ENCODE assay signal across 8 cellular contexts in the genomic region with DNA sequence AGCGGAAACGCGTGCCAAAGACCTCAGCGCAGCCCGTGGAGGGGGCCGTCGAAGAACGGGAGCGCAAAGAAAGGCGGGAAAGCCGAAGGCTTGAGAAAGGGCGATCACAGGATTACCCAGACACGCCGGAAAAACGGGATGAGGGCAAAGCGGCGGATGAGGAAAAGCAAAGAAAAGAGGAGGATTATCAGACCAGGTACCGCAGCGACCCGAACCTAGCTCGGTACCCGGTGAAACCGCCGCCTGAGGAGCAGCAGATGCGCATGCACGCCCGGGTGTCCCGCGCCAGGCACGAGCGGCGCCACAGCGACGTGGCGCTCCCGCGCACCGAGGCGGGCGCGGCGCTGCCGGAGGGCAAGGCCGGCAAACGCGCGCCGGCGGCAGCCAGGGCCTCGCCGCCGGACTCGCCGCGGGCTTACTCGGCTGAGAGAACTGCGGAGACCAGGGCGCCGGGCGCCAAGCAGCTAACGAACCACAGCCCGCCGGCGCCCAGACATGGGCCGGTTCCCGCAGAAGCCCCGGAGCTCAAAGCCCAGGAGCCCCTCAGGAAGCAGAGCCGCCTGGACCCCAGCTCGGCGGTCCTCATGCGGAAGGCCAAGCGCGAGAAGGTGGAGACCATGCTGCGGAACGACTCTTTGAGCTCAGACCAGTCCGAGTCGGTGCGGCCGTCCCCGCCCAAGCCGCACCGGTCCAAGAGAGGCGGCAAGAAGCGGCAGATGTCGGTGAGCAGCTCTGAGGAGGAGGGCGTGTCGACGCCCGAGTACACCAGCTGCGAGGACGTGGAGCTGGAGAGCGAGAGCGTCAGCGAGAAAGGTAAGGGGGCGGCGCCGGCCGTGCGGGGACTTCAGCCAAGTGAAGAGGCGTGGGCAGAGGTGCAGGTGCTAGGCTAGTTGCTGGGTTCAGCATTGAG.
DNase-seq lines count a peak whose midpoint lies in the region; ATAC-seq and TF ChIP-seq lines count a peak whose summit lies in the region.

No MANE protein-coding gene starts in this region.

- peak; percentile 93 for ATAC-seq in GM18867 (IDR thresholded peaks at IDR 0.05; ENCODE audit: unreplicated experiment)
- peak; percentile 62 for ATAC-seq in HG03280 (IDR thresholded peaks at IDR 0.05; ENCODE audit: unreplicated experiment)

- no peak overlapping the region for H3K27ac ChIP-seq in SJSA1
- no peak overlapping the region for H3K27ac ChIP-seq in neuronal stem cell (replicated peaks; ENCODE audit: low read length)

- H3K4me1 ChIP-seq in SJSA1 (replicated peaks) (peaks cover 9% of the 10 kb centered on the region), neuronal stem cell (ENCODE audit: control insufficient read depth in 2 of 2, insufficient read depth in 1 of 2, low read depth in 1 of 2, low read length in 2 of 2) (peaks cover 2 to 5% of the 10 kb centered on the region in 2 donors)

- no peak overlapping the region for H2BK5ac ChIP-seq in neuronal stem cell (ENCODE audit: low read length)

- H3K27me3 ChIP-seq in SJSA1 (replicated peaks) (peaks cover 50% of the 10 kb centered on the region), neuronal stem cell (ENCODE audit: control insufficient read depth in 3 of 3, insufficient read depth in 3 of 3, low read depth in 1 of 3, low read length in 3 of 3) (peaks cover 2 to 57% (median 10%) of the 10 kb centered on the region in 3 experiments)

- H2BK12ac ChIP-seq in neuronal stem cell (ENCODE audit: low read length), result no peak overlapping the region

- no peak overlapping the region for H2BK120ac ChIP-seq in neuronal stem cell (ENCODE audit: low read depth, low read length)

- H3K36me3 ChIP-seq in SJSA1, result no peaks in the 10 kb centered on the region
- H3K36me3 ChIP-seq in neuronal stem cell (replicated peaks in 1 of 2; ENCODE audit: control insufficient read depth in 2 of 2, insufficient read depth in 2 of 2, low read length in 2 of 2), result no peaks in the 10 kb centered on the region

- H3K4me2 ChIP-seq in neuronal stem cell (ENCODE audit: insufficient read depth, low read length, poor library complexity, severe bottlenecking), result peak overlapping the region; percentile 79

- DNase-seq in AG20443 (ENCODE audit: low spot score) (peak; percentile 70), SJSA1 (ENCODE audit: low read depth in 1 of 2, low spot score in 2 of 2) (peak in 1 of 2 experiments; percentile 24), fibroblast of pulmonary artery (ENCODE audit: low read depth) (peak; percentile 15), neuronal stem cell (ENCODE audit: low spot score) (peak; percentile 58), GF-D8 (lab: John Stamatoyannopoulos, UW) (no peak), SHP77 treated with DMSO at 0.1 percent for 48 hours (lab: John Stamatoyannopoulos, UW) (no peak)

- no peak overlapping the region for H3K4ac ChIP-seq in neuronal stem cell (ENCODE audit: low read length)

- H3K14ac ChIP-seq in neuronal stem cell (ENCODE audit: low read length), result no peak overlapping the region

- H3K23ac ChIP-seq in neuronal stem cell (ENCODE audit: low read depth, low read length, poor library complexity), result no peak overlapping the region

- peak overlapping the region; percentile 80 for H3K18ac ChIP-seq in neuronal stem cell (ENCODE audit: low read length)

- no peak overlapping the region for H4K91ac ChIP-seq in neuronal stem cell (ENCODE audit: low read depth, low read length, poor library complexity)

- peaks cover 4% of the 10 kb centered on the region for H3K9me3 ChIP-seq in SJSA1 (replicated peaks)
- H3K9me3 ChIP-seq in neuronal stem cell (replicated peaks in 1 of 2; ENCODE audit: control insufficient read depth in 2 of 2, insufficient read depth in 1 of 2, low read depth in 1 of 2, low read length in 2 of 2), result peaks cover 0 to 8% of the 10 kb centered on the region in 2 donors

- no peak overlapping the region for H4K8ac ChIP-seq in neuronal stem cell (ENCODE audit: low read depth, low read length)

- H3K79me1 ChIP-seq in neuronal stem cell (ENCODE audit: low read depth, low read length), result no peaks in the 10 kb centered on the region

- no CpG with 5 or more reads among the region's 100 CpGs for WGBS in neuronal stem cell (ENCODE audit: extremely low coverage in 2 of 2, insufficient read length in 2 of 2, insufficient replicate concordance in 1 of 2), 2 donors

- peak overlapping the region; percentile 46 for H3K9ac ChIP-seq in neuronal stem cell (ENCODE audit: low read depth, low read length, poor library complexity)

- no peak overlapping the region for H2AK5ac ChIP-seq in neuronal stem cell (ENCODE audit: low read depth, low read length)

- H2BK15ac ChIP-seq in neuronal stem cell (ENCODE audit: low read length), result no peak overlapping the region

- peak overlapping the region; percentile 20 for H3K4me3 ChIP-seq in SJSA1
- H3K4me3 ChIP-seq in fibroblast of pulmonary artery (replicated peaks; ENCODE audit: low read depth, low read length), result peak overlapping the region; percentile 49
- peak overlapping the region; percentile 52 to 77 for H3K4me3 ChIP-seq in neuronal stem cell (ENCODE audit: low read length in 2 of 2)

- peak overlapping the region; percentile 98 for H2AFZ ChIP-seq in neuronal stem cell (ENCODE audit: low read length)

- no peak for TF ChIP-seq CTCF in fibroblast of pulmonary artery (IDR thresholded peaks at IDR 0.05; ENCODE audit: low read length, missing control alignments)

Comparison
In these comparisons a context has a peak if more than half of its experiments do, and no peak if none do; other contexts are left out.
1. DNase-seq: peak in AG20443 (single experiment), fibroblast of pulmonary artery (single experiment) and neuronal stem cell (single experiment); none in GF-D8 (single experiment) and SHP77 treated with DMSO at 0.1 percent for 48 hours (single experiment).
2. Peak in every context shown above with its lines, with median percentiles within 50 percentile points of each other: H3K4me3 ChIP-seq.